Comparison of ENCODE assay signal across 16 cellular contexts in genomic region chrX:12758291-12758690, GRCh38.
"Had no signal": no experiment of that assay in that cellular context is flagged by ENCODE, and none has a peak within 500 bp of the region (broad histone marks: within the 10 kb centered on the region; RNA-seq: fewer than 3 reads in every experiment).

No MANE protein-coding gene starts in this region.

- H3K27ac ChIP-seq: epithelial cell of prostate, heart left ventricle, pancreas, tibial artery, uterus had no signal

- H3K4me1 Mint-ChIP-seq: activated naive CD4-positive, alpha-beta T cell treated with anti-CD3 and anti-CD28 coated beads, Interleukin-2, amount 10 ng/mL, durations not matched to agents 7 days and 5 days; stimulated activated memory B cell treated with anti-CD40 and anti-IgM and Interleukin-4, amounts not matched to agents 10 μg/mL and 1 μg/mL and 100 μg/mL, for 72 hours had no signal

- H3K9me3 ChIP-seq: heart left ventricle, pancreas, tibial artery, uterus had no signal

- H3K27me3 ChIP-seq: tibial artery, uterus had no signal

- DNase-seq: activated CD4-positive, CD25-positive, alpha-beta regulatory T cell treated with anti-CD3 and anti-CD28 coated beads, Interleukin-2, amount 50 U/mL, for 72 hours; activated naive CD4-positive, alpha-beta T cell treated with anti-CD3 and anti-CD28 coated beads, Interleukin-2, amount 10 ng/mL, durations not matched to agents 7 days and 5 days; activated T-cell treated with anti-CD3 and anti-CD28 coated beads, Interleukin-2, amount 50 U/mL, for 1 hour; dermis blood vessel endothelial cell; heart left ventricle; midbrain; pancreas; tibial artery; uterus had no signal

- ATAC-seq: heart left ventricle; pancreas; stimulated activated memory B cell treated with anti-CD40 and anti-IgM and Interleukin-4, amounts not matched to agents 10 μg/mL and 1 μg/mL and 100 μg/mL, for 72 hours had no signal

- H3K4me1 ChIP-seq: heart left ventricle, pancreas, tibial artery, uterus had no signal

- H3K9me3 Mint-ChIP-seq: activated naive CD4-positive, alpha-beta T cell treated with anti-CD3 and anti-CD28 coated beads, Interleukin-2, amount 10 ng/mL, durations not matched to agents 7 days and 5 days; activated T-helper 2 cell treated with anti-CD3 and anti-CD28 coated beads, Interferon-gamma antibody, Interleukin-2, Interleukin-4, amounts not matched to agents 10 μg/mL and 5 μg/mL and 100 μg/mL, durations not matched to agents 14 hours and 24 hours and 36 hours; stimulated activated memory B cell treated with anti-CD40 and anti-IgM and Interleukin-4, amounts not matched to agents 10 μg/mL and 1 μg/mL and 100 μg/mL, for 72 hours had no signal

- H3K27ac Mint-ChIP-seq: activated naive CD4-positive, alpha-beta T cell treated with anti-CD3 and anti-CD28 coated beads, Interleukin-2, amount 10 ng/mL, durations not matched to agents 7 days and 5 days; activated T-helper 2 cell treated with anti-CD3 and anti-CD28 coated beads, Interferon-gamma antibody, Interleukin-2, Interleukin-4, amounts not matched to agents 10 μg/mL and 5 μg/mL and 100 μg/mL, durations not matched to agents 14 hours and 24 hours and 36 hours; stimulated activated memory B cell treated with anti-CD40 and anti-IgM and Interleukin-4, amounts not matched to agents 10 μg/mL and 1 μg/mL and 100 μg/mL, for 72 hours had no signal

- FAIRE-seq: bronchial epithelial cell, frontal cortex, islet of Langerhans, pancreas had no signal

- H3K36me3 Mint-ChIP-seq: activated naive CD4-positive, alpha-beta T cell treated with anti-CD3 and anti-CD28 coated beads, Interleukin-2, amount 10 ng/mL, durations not matched to agents 7 days and 5 days; stimulated activated memory B cell treated with anti-CD40 and anti-IgM and Interleukin-4, amounts not matched to agents 10 μg/mL and 1 μg/mL and 100 μg/mL, for 72 hours had no signal

- H3K4me3 Mint-ChIP-seq: activated naive CD4-positive, alpha-beta T cell treated with anti-CD3 and anti-CD28 coated beads, Interleukin-2, amount 10 ng/mL, durations not matched to agents 7 days and 5 days; stimulated activated memory B cell treated with anti-CD40 and anti-IgM and Interleukin-4, amounts not matched to agents 10 μg/mL and 1 μg/mL and 100 μg/mL, for 72 hours had no signal

- H3K36me3 ChIP-seq: heart left ventricle, pancreas, tibial artery, uterus had no signal

- H3K27me3 Mint-ChIP-seq: activated naive CD4-positive, alpha-beta T cell treated with anti-CD3 and anti-CD28 coated beads, Interleukin-2, amount 10 ng/mL, durations not matched to agents 7 days and 5 days; stimulated activated memory B cell treated with anti-CD40 and anti-IgM and Interleukin-4, amounts not matched to agents 10 μg/mL and 1 μg/mL and 100 μg/mL, for 72 hours had no signal

- H3K4me3 ChIP-seq: heart left ventricle, lung, pancreas, tibial artery, uterus had no signal
